Comparison of ENCODE assay signal across 16 cellular contexts in genomic region chr14:77985235-77985634, GRCh38.
A peak's percentile ranks its signal among the peaks of the same experiment; 100 is the strongest.
DNase-seq lines count a peak whose midpoint lies in the region; ATAC-seq and TF ChIP-seq lines count a peak whose summit lies in the region.
"Had no signal": no experiment of that assay in that cellular context is flagged by ENCODE, and none has a peak within 500 bp of the region (broad histone marks: within the 10 kb centered on the region; RNA-seq: fewer than 3 reads in every experiment).

No MANE protein-coding gene starts in this region.

- H3K36me3 ChIP-seq in heart left ventricle (no peaks in the 10 kb centered on the region), esophagus muscularis mucosa (no peaks in the 10 kb centered on the region), hepatocyte (replicated peaks; ENCODE audit: insufficient read depth, low read depth) (no peaks in the 10 kb centered on the region)
- H3K36me3 ChIP-seq: heart right ventricle, Peyer's patch, transverse colon had no signal

- H3K4me3 ChIP-seq in heart left ventricle (no peak overlapping the region), esophagus muscularis mucosa (no peak overlapping the region), hepatocyte (no peak overlapping the region)
- H3K4me3 ChIP-seq: GM12878, heart right ventricle, Peyer's patch, psoas muscle, transverse colon had no signal

- no peak overlapping the region for H2AFZ ChIP-seq in hepatocyte

- H3K27me3 ChIP-seq in heart left ventricle (peaks cover 0 to 17% (median 8%) of the 10 kb centered on the region in 9 donors), esophagus muscularis mucosa (peaks cover 0 to 18% (median 0%) of the 10 kb centered on the region in 4 donors), hepatocyte (no peaks in the 10 kb centered on the region)
- H3K27me3 ChIP-seq: Peyer's patch had no signal

- H3K4me2 ChIP-seq in hepatocyte, result no peak overlapping the region

- no peak for TF ChIP-seq POLR2A in heart left ventricle (IDR thresholded peaks at IDR 0.05)
- TF ChIP-seq POLR2A in esophagus muscularis mucosa (IDR thresholded peaks at IDR 0.05; ENCODE audit: low read depth), result no peak

- no peak for TF ChIP-seq EP300 in esophagus muscularis mucosa (IDR thresholded peaks at IDR 0.05)

- peaks cover 0 to 17% (median 3%) of the 10 kb centered on the region in 12 donors for H3K4me1 ChIP-seq in heart left ventricle
- H3K4me1 ChIP-seq in esophagus muscularis mucosa, result peaks cover 4 to 9% (median 8%) of the 10 kb centered on the region in 4 donors
- H3K4me1 ChIP-seq in hepatocyte (ENCODE audit: insufficient read depth), result no peaks in the 10 kb centered on the region
- H3K4me1 ChIP-seq: psoas muscle had no signal

- H3K79me2 ChIP-seq in hepatocyte, result no peaks in the 10 kb centered on the region

- DNase-seq in heart left ventricle (peak in 3 of 5 donors; percentile 28 to 50 (median 36)), Right ventricle myocardium superior (no peak), RPMI7951 (ENCODE audit: low read depth) (peak; percentile 40), esophagus muscularis mucosa (ENCODE audit: extremely low spot score) (peak; percentile 55), GM20000 (ENCODE audit: low spot score) (no peak), hepatocyte (ENCODE audit: low spot score) (no peak)
- DNase-seq: activated CD4-positive, alpha-beta T cell treated with anti-CD3 and anti-CD28 coated beads, Interleukin-2, amount 50 U/mL, for 48 hours; DMS53; HCEC 1CT; Peyer's patch; psoas muscle; transverse colon had no signal

- ATAC-seq in heart left ventricle (peak in 2 of 4 donors; percentile 14 to 22), Right ventricle myocardium superior (ENCODE audit: poor library complexity) (no peak), GM21360 (IDR thresholded peaks at IDR 0.05; ENCODE audit: unreplicated experiment) (no peak), GM21526 (IDR thresholded peaks at IDR 0.05; ENCODE audit: low FRiP score, unreplicated experiment) (no peak)
- ATAC-seq: GM12878, psoas muscle had no signal

- no peaks in the 10 kb centered on the region for H3K9me2 ChIP-seq in hepatocyte (replicated peaks; ENCODE audit: insufficient read depth)

- WGBS in heart left ventricle, 4 donors, result 30 to 43% (median 39%) methylated on average over 5 of the region's 5 CpGs
- WGBS in esophagus muscularis mucosa, result 54% methylated on average over 5 of the region's 5 CpGs
- WGBS in hepatocyte (ENCODE audit: low lambda C conversion rate, missing lambda C conversion rate), result 75% methylated on average over 5 of the region's 5 CpGs

- H3K27ac ChIP-seq in heart left ventricle (peak overlapping the region in 6 of 12 donors; percentile 39 to 68 (median 58)), esophagus muscularis mucosa (replicated peaks in 1 of 4) (no peak overlapping the region), hepatocyte (no peak overlapping the region)
- H3K27ac ChIP-seq: Peyer's patch, psoas muscle, transverse colon had no signal

- TF ChIP-seq CTCF in heart left ventricle (IDR thresholded peaks at IDR 0.05) (no peak), esophagus muscularis mucosa (IDR thresholded peaks at IDR 0.05) (no peak), GM20000 (IDR thresholded peaks at IDR 0.05; ENCODE audit: extremely low read depth, missing control alignments) (no peak), hepatocyte (IDR thresholded peaks at IDR 0.05; ENCODE audit: poor library complexity) (no peak)

- no peaks in the 10 kb centered on the region for H3K9me3 ChIP-seq in heart left ventricle
- H3K9me3 ChIP-seq in esophagus muscularis mucosa, result no peaks in the 10 kb centered on the region
- H3K9me3 ChIP-seq in hepatocyte (ENCODE audit: low read depth), result no peaks in the 10 kb centered on the region
- H3K9me3 ChIP-seq: heart right ventricle, Peyer's patch, psoas muscle, transverse colon had no signal

- no peaks in the 10 kb centered on the region for H4K20me1 ChIP-seq in hepatocyte (ENCODE audit: insufficient read depth, poor library complexity, severe bottlenecking)

- intact Hi-C loops in heart left ventricle (cut with DNase I) (loop anchor here in 2 of 10 donors (10.0 kb wide), 2 partner anchors 110 to 120 kb away; no protein-coding TSS in a partner anchor), Right ventricle myocardium superior (cut with DNase I) (no loop called here), esophagus muscularis mucosa (cut with DNase I) (no loop called here)

Comparison
In these comparisons a context has a peak if more than half of its experiments do, and no peak if none do; other contexts are left out.
1. DNase-seq: peak in heart left ventricle (3 of 5), RPMI7951 (single experiment) and esophagus muscularis mucosa (single experiment); none in Right ventricle myocardium superior (single experiment), GM20000 (single experiment) and hepatocyte (single experiment).